Comparison of ENCODE assay signal across 20 cellular contexts in the genomic region with DNA sequence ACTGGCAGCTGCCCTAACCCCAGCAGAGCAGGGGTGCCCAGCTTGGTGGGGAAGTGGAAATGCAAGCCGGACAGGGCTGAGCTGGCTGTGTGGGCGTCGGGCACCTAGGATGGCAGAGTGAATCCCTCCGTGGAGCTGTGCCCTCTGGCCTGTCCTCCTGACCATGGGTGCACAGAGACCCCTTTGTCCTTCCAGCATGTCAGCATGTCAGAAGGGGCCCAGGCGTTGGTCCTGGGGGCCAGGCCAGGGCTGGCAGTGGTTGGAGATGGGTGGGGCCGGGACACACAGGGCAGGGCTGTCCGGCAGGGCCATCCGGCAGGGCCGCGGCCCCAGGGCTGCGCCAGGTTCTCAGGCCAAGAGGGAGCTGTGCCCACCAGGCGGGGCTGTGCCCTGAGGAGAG. TPM values are rescaled to one million over a fixed set of nuclear protein-coding genes. Genes with fewer than 3 reads are reported as not detected.
DNase-seq lines count a peak whose midpoint lies in the region; ATAC-seq and TF ChIP-seq lines count a peak whose summit lies in the region.
"Had no signal": no experiment of that assay in that cellular context is flagged by ENCODE, and none has a peak within 500 bp of the region (broad histone marks: within the 10 kb centered on the region; RNA-seq: fewer than 3 reads in every experiment).

No MANE protein-coding gene starts in this region.

- DNase-seq in right atrium auricular region (ENCODE audit: low spot score) (no peak), psoas muscle (peak in 1 of 2 donors; percentile 64), glomerular visceral epithelial cell (ENCODE audit: extremely low spot score) (no peak), germinal center (ENCODE audit: low spot score) (no peak), Caco-2 (no peak), NCI-H2029 treated with DMSO at 0.1 percent for 48 hours (lab: John Stamatoyannopoulos, UW) (no peak)
- DNase-seq: activated CD4-positive, alpha-beta T cell treated with anti-CD3 and anti-CD28 coated beads, Interleukin-2, amount 50 U/mL, for 4 hours; activated T-cell treated with anti-CD3 and anti-CD28 coated beads, Interleukin-2, amount 50 U/mL, for 24 hours; H9; NCI-H1436 treated with DMSO at 0.1 percent for 48 hours; NCI-H82 had no signal

- H3K4me3 ChIP-seq in BLaER1 (peak overlapping the region; percentile 1; the same call in 1 of the 2 replicates), right atrium auricular region (no peak overlapping the region), psoas muscle (no peak overlapping the region), Caco-2 (ENCODE audit: low read depth, low read length) (no peak overlapping the region)
- H3K4me3 ChIP-seq: A549, ovary had no signal

- BruUV-seq in Caco-2 (replicated peaks; lab: Mats Ljungman, UMichigan), result no TSS peak

- no peak overlapping the region for H3K4me3 Mint-ChIP-seq in Caco-2 (ENCODE audit: unreplicated experiment)
- H3K4me3 Mint-ChIP-seq: activated T-cell treated with anti-CD3 and anti-CD28 coated beads, Interleukin-2, amount 50 U/mL, for 24 hours; brain; CD4-positive, CD25-positive, alpha-beta regulatory T cell; H9; type B pancreatic cell had no signal

- no peaks in the 10 kb centered on the region for H3K9me3 Mint-ChIP-seq in Caco-2 (ENCODE audit: unreplicated experiment)
- H3K9me3 Mint-ChIP-seq: activated naive CD4-positive, alpha-beta T cell treated with anti-CD3 and anti-CD28 coated beads, Interleukin-2, amount 50 U/mL, for 72 hours; activated T-cell treated with anti-CD3 and anti-CD28 coated beads, Interleukin-2, amount 50 U/mL, for 24 hours; brain; CD4-positive, CD25-positive, alpha-beta regulatory T cell; H9; type B pancreatic cell had no signal

- intact Hi-C loops in psoas muscle (cut with DNase I), result no loop called here
- intact Hi-C loops in Caco-2 (cut with micrococcal nuclease; ENCODE audit: unreplicated experiment), result no loop called here

- H3K27me3 Mint-ChIP-seq in Caco-2 (ENCODE audit: insufficient read depth, unreplicated experiment), result no peaks in the 10 kb centered on the region
- H3K27me3 Mint-ChIP-seq: activated T-cell treated with anti-CD3 and anti-CD28 coated beads, Interleukin-2, amount 50 U/mL, for 24 hours; brain; CD4-positive, CD25-positive, alpha-beta regulatory T cell; type B pancreatic cell had no signal

- peaks cover 38% of the 10 kb centered on the region for H3K36me3 ChIP-seq in BLaER1
- peaks cover 8% of the 10 kb centered on the region for H3K36me3 ChIP-seq in right atrium auricular region
- peaks cover 0 to 35% of the 10 kb centered on the region in 2 donors for H3K36me3 ChIP-seq in psoas muscle (ENCODE audit: insufficient read depth in 1 of 2, low read depth in 1 of 2)
- H3K36me3 ChIP-seq in Caco-2 (ENCODE audit: control insufficient read depth, insufficient read depth, low read length), result no peaks in the 10 kb centered on the region
- H3K36me3 ChIP-seq: ovary had no signal

- H4K20me1 ChIP-seq in BLaER1, result peaks cover 13% of the 10 kb centered on the region; the same call in 1 of the 2 replicates

- H3K27ac ChIP-seq in BLaER1 (peak overlapping the region; percentile 86), angular gyrus (ENCODE audit: low read depth, low read length) (peak overlapping the region; percentile 53), right atrium auricular region (peak overlapping the region; percentile 25 to 31), psoas muscle (peak overlapping the region; percentile 16)
- H3K27ac ChIP-seq: A549, ovary had no signal

- CTCF ChIA-PET in Caco-2 (lab: Charles Lee), result no interaction called here

- H3K4me2 ChIP-seq in BLaER1, result peak overlapping the region; percentile 89
- H3K4me2 ChIP-seq: A549 had no signal

- no peak overlapping the region for H3K27ac Mint-ChIP-seq in Caco-2 (ENCODE audit: unreplicated experiment)
- H3K27ac Mint-ChIP-seq: activated T-cell treated with anti-CD3 and anti-CD28 coated beads, Interleukin-2, amount 50 U/mL, for 24 hours had no signal

- POLR2A ChIA-PET in Caco-2 (lab: Charles Lee), result interaction anchor here (0.6 kb wide), 2 partner anchors 9 to 404 kb away, joined by 3 read pairs; partner anchors contain the start of gene CLBA1

- no peak for TF ChIP-seq CTCF in right atrium auricular region (IDR thresholded peaks at IDR 0.05)
- no peak for TF ChIP-seq CTCF in psoas muscle (IDR thresholded peaks at IDR 0.05)
- TF ChIP-seq CTCF in Caco-2 (IDR thresholded peaks at IDR 0.05; ENCODE audit: insufficient read depth in 1 of 2, low read depth in 1 of 2, low read length in 1 of 2, severe bottlenecking in 1 of 2, unreplicated experiment in 1 of 2), result no peak

- H3K27me3 ChIP-seq in BLaER1 (no peaks in the 10 kb centered on the region), right atrium auricular region (no peaks in the 10 kb centered on the region), psoas muscle (ENCODE audit: insufficient read depth in 3 of 3, low read length in 2 of 3) (no peaks in the 10 kb centered on the region), Caco-2 (replicated peaks; ENCODE audit: control insufficient read depth, insufficient read depth, low read length) (no peaks in the 10 kb centered on the region)
- H3K27me3 ChIP-seq: ovary had no signal

- peak; percentile 23 to 65 (median 48) for ATAC-seq in psoas muscle
- ATAC-seq: esophagus mucosa had no signal

- no peaks in the 10 kb centered on the region for H3K4me1 Mint-ChIP-seq in Caco-2 (ENCODE audit: low read depth, unreplicated experiment)
- H3K4me1 Mint-ChIP-seq: H9 had no signal

- no peaks in the 10 kb centered on the region for H3K9me3 ChIP-seq in BLaER1
- no peaks in the 10 kb centered on the region for H3K9me3 ChIP-seq in right atrium auricular region
- H3K9me3 ChIP-seq in psoas muscle, result no peaks in the 10 kb centered on the region
- no peaks in the 10 kb centered on the region for H3K9me3 ChIP-seq in Caco-2
- H3K9me3 ChIP-seq: A549, ovary had no signal

- peak overlapping the region; percentile 64 for H3K9ac ChIP-seq in BLaER1

- WGBS in psoas muscle, 3 donors, result 32 to 56% (median 48%) methylated on average over 7 to 12 of the region's 12 CpGs

- peaks cover 10% of the 10 kb centered on the region for H3K36me3 Mint-ChIP-seq in Caco-2 (ENCODE audit: insufficient read depth, unreplicated experiment)
- H3K36me3 Mint-ChIP-seq: activated naive CD4-positive, alpha-beta T cell treated with anti-CD3 and anti-CD28 coated beads, Interleukin-2, amount 50 U/mL, for 72 hours; brain; type B pancreatic cell had no signal

- H3K4me1 ChIP-seq in BLaER1 (peaks cover 91% of the 10 kb centered on the region), right atrium auricular region (peaks cover 0 to 9% of the 10 kb centered on the region in 2 donors), psoas muscle (no peaks in the 10 kb centered on the region), Caco-2 (no peaks in the 10 kb centered on the region)
- H3K4me1 ChIP-seq: A549 had no signal

RNA-seq across cellular contexts. Expression of gene TEX22, which starts 8.8 kb away (rescaled TPM):
- total RNA-seq in right atrium auricular region (under 1 TPM in 1 of 2 donors, not detected in 1; 0.16 TPM), psoas muscle (under 1 TPM in 3 of 4 donors, not detected in 1; 0.34 to 0.75 (median 0.39) TPM), Caco-2 (2022) (0.86 and 0.91 TPM in 2 replicates)
- under 1 TPM in 2 of 3 donors, not detected in 1; 0.10 to 0.13 TPM for polyA plus RNA-seq in psoas muscle

RNA-seq across cellular contexts. Expression of gene MTA1, which starts 30.1 kb away (rescaled TPM):
- 10 to 100 TPM; 51.9 to 61.7 TPM for total RNA-seq in right atrium auricular region
- total RNA-seq in psoas muscle, result 10 to 100 TPM; 41.1 to 48.6 (median 45.1) TPM
- 10 to 100 TPM; 22.6 to 32.8 (median 25.5) TPM for polyA plus RNA-seq in psoas muscle
- 158 and 167 TPM in 2 replicates for total RNA-seq in Caco-2 (2022)

Comparison
In these comparisons a context has a peak if more than half of its experiments do, and no peak if none do; other contexts are left out.
1. H3K27ac ChIP-seq: peak in every context shown above with its lines; median percentile 86 in BLaER1; 53 in angular gyrus; 28 in right atrium auricular region; 16 in psoas muscle.